In the genomic region with DNA sequence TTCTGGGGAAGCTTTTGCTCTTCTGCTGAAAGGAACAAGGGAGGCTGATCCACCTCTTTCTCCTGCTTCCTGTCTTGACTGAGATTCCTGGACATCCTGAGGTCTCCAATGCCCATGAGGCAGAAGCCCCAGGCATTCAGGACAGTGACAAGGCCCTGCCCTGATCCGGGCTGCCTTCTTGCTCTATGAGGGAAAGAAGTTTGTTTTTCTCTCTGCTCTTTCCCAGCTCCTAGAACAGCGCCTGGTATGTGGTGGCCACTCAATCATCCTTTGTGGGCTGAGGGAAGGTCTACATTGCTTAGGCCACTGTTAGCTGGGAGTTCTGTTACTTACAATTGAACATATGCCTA, we compare ENCODE assay signal across 24 cellular contexts. TPM values are rescaled to one million over a fixed set of nuclear protein-coding genes. Genes with fewer than 3 reads are reported as not detected.
DNase-seq lines count a peak whose midpoint lies in the region; ATAC-seq, FAIRE-seq and TF ChIP-seq lines count a peak whose summit lies in the region.
"Had no signal": no experiment of that assay in that cellular context is flagged by ENCODE, and none has a peak within 500 bp of the region (broad histone marks: within the 10 kb centered on the region; RNA-seq: fewer than 3 reads in every experiment).

No MANE protein-coding gene starts in this region.

- H4K8ac ChIP-seq in trophoblast cell (ENCODE audit: low read depth, low read length) = no peak overlapping the region

- H4K12ac ChIP-seq in trophoblast cell (ENCODE audit: low read depth, low read length) = no peak overlapping the region

- H3K23ac ChIP-seq in trophoblast cell (ENCODE audit: low read length) = no peak overlapping the region

- no peak overlapping the region for H3K4me3 Mint-ChIP-seq in activated CD8-positive, alpha-beta memory T cell treated with anti-CD3 and anti-CD28 coated beads, Interleukin-2, amount 10 ng/mL, durations not matched to agents 7 days and 5 days
- no peak overlapping the region for H3K4me3 Mint-ChIP-seq in T-helper 17 cell
- H3K4me3 Mint-ChIP-seq: CD4-positive, CD25-positive, alpha-beta regulatory T cell; CD8-positive, alpha-beta T cell had no signal

- no peak overlapping the region for H2BK12ac ChIP-seq in trophoblast cell (ENCODE audit: low read length)

- POLR2A ChIA-PET in A549 (lab: Yijun Ruan, JAX) = no interaction called here

- H3K9me3 ChIP-seq in A549 (peaks cover 18% of the 10 kb centered on the region; the same call in 2 of the 3 replicates), T-helper 17 cell (ENCODE audit: control insufficient read depth, low read length, poor library complexity, severe bottlenecking) (no peaks in the 10 kb centered on the region), trophoblast cell (ENCODE audit: insufficient read depth, low read depth, low read length) (no peaks in the 10 kb centered on the region), BE2C (no peaks in the 10 kb centered on the region)
- H3K9me3 ChIP-seq: BLaER1, Caco-2 had no signal

- intact Hi-C loops in Right ventricle myocardium inferior (cut with DNase I) = no loop called here
- intact Hi-C loops in Right ventricle myocardium superior (cut with DNase I) = no loop called here

- H3K27me3 ChIP-seq in trophoblast cell (ENCODE audit: insufficient read depth, low read length) (no peaks in the 10 kb centered on the region), BE2C (no peaks in the 10 kb centered on the region)
- H3K27me3 ChIP-seq: BLaER1 had no signal

- no peak overlapping the region for H3K4me3 ChIP-seq in A549
- H3K4me3 ChIP-seq in trophoblast cell (ENCODE audit: low read depth, low read length) = no peak overlapping the region
- H3K4me3 ChIP-seq in BE2C (ENCODE audit: low read depth, low read length) = no peak overlapping the region
- H3K4me3 ChIP-seq: BLaER1, GM23248 had no signal

- H3K4me2 ChIP-seq in A549 = 0 out of 3 replicates have a peak overlapping the region, but pooled peaks have one; percentile 15
- H3K4me2 ChIP-seq in trophoblast cell (ENCODE audit: low read length) = no peak overlapping the region
- H3K4me2 ChIP-seq: BLaER1 had no signal

- no peak overlapping the region for H3K27ac Mint-ChIP-seq in activated CD8-positive, alpha-beta memory T cell treated with anti-CD3 and anti-CD28 coated beads, Interleukin-2, amount 10 ng/mL, durations not matched to agents 7 days and 5 days
- peak overlapping the region; percentile 63 for H3K27ac Mint-ChIP-seq in T-helper 17 cell
- H3K27ac Mint-ChIP-seq: CD4-positive, CD25-positive, alpha-beta regulatory T cell; CD8-positive, alpha-beta T cell had no signal

- no peak for TF ChIP-seq EP300 in A549 (IDR thresholded peaks at IDR 0.05)

- no peaks in the 10 kb centered on the region for H3K4me1 Mint-ChIP-seq in activated CD8-positive, alpha-beta memory T cell treated with anti-CD3 and anti-CD28 coated beads, Interleukin-2, amount 10 ng/mL, durations not matched to agents 7 days and 5 days
- peaks cover 2% of the 10 kb centered on the region for H3K4me1 Mint-ChIP-seq in T-helper 17 cell

- H2BK5ac ChIP-seq in trophoblast cell (ENCODE audit: low read depth, low read length, poor library complexity) = no peak overlapping the region

- peak overlapping the region in 1 of 2 experiments; percentile 11; a peak in 1 of 6 replicates for H3K27ac ChIP-seq in A549
- H3K27ac ChIP-seq in trophoblast cell (ENCODE audit: low read depth, low read length) = no peak overlapping the region
- H3K27ac ChIP-seq: 22Rv1, BLaER1, C4-2B, GM23248 had no signal

- no peak for ATAC-seq in activated CD8-positive, alpha-beta memory T cell treated with anti-CD3 and anti-CD28 coated beads, Interleukin-2, amount 10 ng/mL, durations not matched to agents 7 days and 5 days
- ATAC-seq in A549 (no peak), T-helper 17 cell (no peak), Right ventricle myocardium inferior (no peak), Right ventricle myocardium superior (ENCODE audit: poor library complexity) (no peak)
- ATAC-seq: CD8-positive, alpha-beta T cell had no signal

- CTCF ChIA-PET in activated CD8-positive, alpha-beta memory T cell treated with anti-CD3 and anti-CD28 coated beads, Interleukin-2, amount 10 ng/mL, durations not matched to agents 7 days and 5 days (lab: Charles Lee) = interaction anchor here (1.3 kb wide), 1 partner anchor 159 kb away, joined by 3 read pairs; no protein-coding TSS in a partner anchor
- CTCF ChIA-PET in A549 (lab: Yijun Ruan, JAX) = interaction anchor here (1.0 to 8.2 kb wide), 8 partner anchors 8 to 328 kb away, joined by 3 to 96 read pairs (median 7); a partner anchor contains a TSS

- H3K79me1 ChIP-seq in trophoblast cell (ENCODE audit: low read length) = no peaks in the 10 kb centered on the region

- no peaks in the 10 kb centered on the region for H3K36me3 ChIP-seq in trophoblast cell (ENCODE audit: control insufficient read depth in 1 of 2, insufficient read depth in 2 of 2, low read length in 2 of 2)
- H3K36me3 ChIP-seq in BE2C = no peaks in the 10 kb centered on the region
- H3K36me3 ChIP-seq: BLaER1 had no signal

- no peak overlapping the region for H3K18ac ChIP-seq in trophoblast cell (ENCODE audit: low read length)

- TF ChIP-seq CTCF in A549 (IDR thresholded peaks at IDR 0.05) (no peak), BE2C (IDR thresholded peaks at IDR 0.05; ENCODE audit: low read depth, low read length) (no peak)

- H3K4me1 ChIP-seq in A549 (peaks cover 11% of the 10 kb centered on the region), trophoblast cell (ENCODE audit: control insufficient read depth in 1 of 2, insufficient read depth in 2 of 2, low read length in 2 of 2) (peaks cover 0 to 3% of the 10 kb centered on the region in 2 experiments), BE2C (peaks cover 2% of the 10 kb centered on the region; the same call in 1 of the 2 replicates)
- H3K4me1 ChIP-seq: BLaER1, Caco-2 had no signal

- H3K4ac ChIP-seq in trophoblast cell (ENCODE audit: low read depth, low read length) = no peak overlapping the region

- no peak for FAIRE-seq in A549 (lab: Jason Lieb, UNC)
- FAIRE-seq: A204.1, G401.6, GM12892, GM19239, H1 had no signal

- peaks cover 13% of the 10 kb centered on the region for H3K27me3 Mint-ChIP-seq in activated CD8-positive, alpha-beta memory T cell treated with anti-CD3 and anti-CD28 coated beads, Interleukin-2, amount 10 ng/mL, durations not matched to agents 7 days and 5 days
- peaks cover 16% of the 10 kb centered on the region for H3K27me3 Mint-ChIP-seq in T-helper 17 cell

- H2AK5ac ChIP-seq in trophoblast cell (ENCODE audit: low read length) = no peak overlapping the region

- no peaks in the 10 kb centered on the region for H3K36me3 Mint-ChIP-seq in activated CD8-positive, alpha-beta memory T cell treated with anti-CD3 and anti-CD28 coated beads, Interleukin-2, amount 10 ng/mL, durations not matched to agents 7 days and 5 days
- no peaks in the 10 kb centered on the region for H3K36me3 Mint-ChIP-seq in T-helper 17 cell (ENCODE audit: low read depth)
- H3K36me3 Mint-ChIP-seq: CD4-positive, CD25-positive, alpha-beta regulatory T cell; CD8-positive, alpha-beta T cell had no signal

- H3K14ac ChIP-seq in trophoblast cell (ENCODE audit: low read length) = no peak overlapping the region

- 81% methylated on average over 2 of the region's 2 CpGs for WGBS in A549 (ENCODE audit: missing lambda C conversion rate)
- WGBS in trophoblast cell (ENCODE audit: extremely low coverage, insufficient coverage, insufficient read length) = no CpG with 5 or more reads among the region's 2 CpGs

- no peaks in the 10 kb centered on the region for H3K79me2 ChIP-seq in trophoblast cell (ENCODE audit: control insufficient read depth, insufficient read depth, low read length, poor library complexity)

- peak; percentile 13 for DNase-seq in activated CD8-positive, alpha-beta memory T cell treated with anti-CD3 and anti-CD28 coated beads, Interleukin-2, amount 50 U/mL, for 48 hours
- DNase-seq in activated CD8-positive, alpha-beta memory T cell treated with anti-CD3 and anti-CD28 coated beads, Interleukin-2, amount 10 ng/mL, durations not matched to agents 7 days and 5 days = no peak
- DNase-seq in A549 (ENCODE audit: low read depth in 1 of 2, low spot score in 1 of 2) (no peak), T-helper 17 cell (no peak), trophoblast cell (peak; percentile 69 to 79), Right ventricle myocardium inferior (ENCODE audit: missing footprints) (no peak), BE2C (no peak), Right ventricle myocardium superior (no peak)
- DNase-seq: Caco-2; CD4-positive, CD25-positive, alpha-beta regulatory T cell; CD8-positive, alpha-beta T cell; DMS153; DND-41; GM23248; H7; HCEC 1CT had no signal

- no peak overlapping the region for H2BK120ac ChIP-seq in trophoblast cell (ENCODE audit: insufficient read depth, low read length, poor library complexity)

- H3K9me3 Mint-ChIP-seq in activated CD8-positive, alpha-beta memory T cell treated with anti-CD3 and anti-CD28 coated beads, Interleukin-2, amount 10 ng/mL, durations not matched to agents 7 days and 5 days (ENCODE audit: low read depth) = no peaks in the 10 kb centered on the region
- H3K9me3 Mint-ChIP-seq: CD8-positive, alpha-beta T cell had no signal

- H4K91ac ChIP-seq in trophoblast cell (ENCODE audit: low read depth, low read length) = no peak overlapping the region

- TF ChIP-seq POLR2A in A549 (IDR thresholded peaks at IDR 0.05; ENCODE audit: low read length) = no peak

- no peak overlapping the region for H3K9ac ChIP-seq in trophoblast cell (ENCODE audit: low read length)
- H3K9ac ChIP-seq: BLaER1, GM23248 had no signal

- H2AFZ ChIP-seq in trophoblast cell (ENCODE audit: insufficient read depth, low read length, poor library complexity) = no peak overlapping the region
- H2AFZ ChIP-seq: GM23248 had no signal

- no peak for TF ChIP-seq RAD21 in A549 (conservative IDR thresholded peaks at IDR 0.05 in 1 of 2, IDR thresholded peaks at IDR 0.05 in 1 of 2)

TF ChIP-seq in A549, 52 proteins besides CTCF, POLR2A, EP300 and RAD21 (continues in another document):
- no peak for TF ChIP-seq JUNB (IDR thresholded peaks at IDR 0.05)

RNA-seq across cellular contexts. Expression of a gene that starts 52.1 kb away (rescaled TPM):
- total RNA-seq in activated CD8-positive, alpha-beta memory T cell treated with anti-CD3 and anti-CD28 coated beads, Interleukin-2, amount 10 ng/mL, durations not matched to agents 7 days and 5 days = under 1 TPM in 1 of 2 experiments, not detected in 1; 0.06 TPM
- polyA plus RNA-seq in A549 (2011; rRNA removed) (0.13 and 0.22 TPM in 2 replicates), A549 (2017; fragmentation: RNase III; extraction: RNeasy Plus Mini Kit Qiagen cat#74134 plus additional on column Dnase treatment) (0.17 to 0.25 TPM (median 0.19 TPM) in 3 replicates)
- 0.11 and 0.12 TPM in 2 replicates for polyA plus RNA-seq in A549 (2012; cell fraction: cytosol; rRNA removed)
- polyA plus RNA-seq in A549 (2012; cell fraction: nucleus; rRNA removed) = 0.35 and 0.51 TPM in 2 replicates
- polyA minus RNA-seq in A549 (2011; rRNA and poly(A)+ RNA removed) = 0.34 and 0.50 TPM in 2 replicates
- total RNA-seq in T-helper 17 cell (not detected), Right ventricle myocardium inferior (not detected), Right ventricle myocardium superior (not detected)
- 0.03 and 0.08 TPM in 2 replicates for polyA plus RNA-seq in trophoblast cell (2013)
- polyA plus RNA-seq in BE2C (2012; ENCODE audit: insufficient read depth, insufficient read length, low read depth) = 0.06 TPM
- total RNA-seq: CD4-positive, CD25-positive, alpha-beta regulatory T cell; CD8-positive, alpha-beta T cell; H1; H7 had no signal
- polyA plus RNA-seq: CD4-positive, CD25-positive, alpha-beta regulatory T cell; GM23248 had no signal

Comparison
In these comparisons a context has a peak if more than half of its experiments do, and no peak if none do; other contexts are left out.
1. DNase-seq: peak in activated CD8-positive, alpha-beta memory T cell treated with anti-CD3 and anti-CD28 coated beads, Interleukin-2, amount 50 U/mL, for 48 hours (single experiment) and trophoblast cell (2 of 2); none in activated CD8-positive, alpha-beta memory T cell treated with anti-CD3 and anti-CD28 coated beads, Interleukin-2, amount 10 ng/mL, durations not matched to agents 7 days and 5 days (single experiment), A549 (0 of 2), T-helper 17 cell (0 of 3), Right ventricle myocardium inferior (single experiment), BE2C (single experiment) and Right ventricle myocardium superior (single experiment).